10 cellular contexts compared by ENCODE assay signal in the genomic region with DNA sequence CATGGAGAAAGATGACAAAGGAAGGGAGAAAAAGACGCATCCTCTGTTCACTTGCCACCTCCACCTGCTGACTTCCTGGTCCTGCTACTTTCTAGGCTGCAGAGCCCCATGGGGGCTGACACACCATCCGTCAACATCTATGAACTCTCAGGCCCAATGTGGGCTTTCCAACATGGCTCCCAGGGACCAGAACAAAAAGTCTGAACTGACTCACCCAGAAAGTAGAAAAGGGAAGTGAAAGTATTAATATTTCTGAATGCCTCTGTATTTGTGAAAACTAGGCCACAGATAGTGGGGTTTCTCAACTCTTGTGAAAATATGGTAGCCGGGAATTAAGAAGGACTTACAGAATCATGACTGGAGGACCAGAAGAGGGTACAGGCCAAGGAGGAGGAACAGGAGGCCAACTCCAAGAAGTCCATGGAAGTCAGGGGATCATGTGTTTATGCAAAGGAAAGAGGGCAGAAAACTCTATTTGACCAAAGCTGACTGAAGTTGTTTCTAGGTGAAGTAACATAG.
A peak's percentile ranks its signal among the peaks of the same experiment; 100 is the strongest.
DNase-seq lines count a peak whose midpoint lies in the region; ATAC-seq and TF ChIP-seq lines count a peak whose summit lies in the region.
"Had no signal": no experiment of that assay in that cellular context is flagged by ENCODE, and none has a peak within 500 bp of the region (broad histone marks: within the 10 kb centered on the region; RNA-seq: fewer than 3 reads in every experiment).

No MANE protein-coding gene starts in this region.

- POLR2A ChIA-PET in activated B cell treated with CpG ODN at 0.5 μM for 24 hours (lab: Charles Lee), result interaction anchor here (0.5 to 3.5 kb wide), 13 partner anchors 9 to 178 kb away, joined by 3 to 64 read pairs (median 6); a partner anchor contains a TSS

- ATAC-seq in CD4-positive, CD25-positive, alpha-beta regulatory T cell (ENCODE audit: low read depth in 2 of 2), result peak; percentile 79
- peak; percentile 91 for ATAC-seq in HG03060 (IDR thresholded peaks at IDR 0.05; ENCODE audit: low read depth, unreplicated experiment)
- peak; percentile 97 for ATAC-seq in activated B cell treated with CpG ODN at 0.5 μM for 24 hours (ENCODE audit: low read depth)

- peaks cover under 1% of the 10 kb centered on the region for H3K36me3 Mint-ChIP-seq in CD4-positive, CD25-positive, alpha-beta regulatory T cell
- peaks cover 8% of the 10 kb centered on the region for H3K36me3 Mint-ChIP-seq in activated B cell treated with CpG ODN at 0.5 μM for 24 hours (ENCODE audit: low read depth)

- peaks cover 9% of the 10 kb centered on the region for H3K4me1 ChIP-seq in CD4-positive, CD25-positive, alpha-beta regulatory T cell (ENCODE audit: control insufficient read depth, insufficient read depth, low read length, poor library complexity, severe bottlenecking)

- DNase-seq in CD4-positive, CD25-positive, alpha-beta regulatory T cell, result peak in 1 of 3 donors; percentile 72
- DNase-seq in activated B cell treated with CpG ODN at 0.5 μM for 24 hours (peak; percentile 55), HuH-7.5 (ENCODE audit: low spot score) (no peak), cortex of kidney (lab: John Stamatoyannopoulos, UW) (no peak), KG1 (lab: John Stamatoyannopoulos, UW) (no peak), hippocampal formation (lab: John Stamatoyannopoulos, UW) (no peak)
- DNase-seq: DMS153, NCI-H345 had no signal

- H3K36me3 ChIP-seq in CD4-positive, CD25-positive, alpha-beta regulatory T cell (ENCODE audit: control insufficient read depth, insufficient read depth, low read length), result no peaks in the 10 kb centered on the region

- no peak overlapping the region for H3K27ac ChIP-seq in CD4-positive, CD25-positive, alpha-beta regulatory T cell (ENCODE audit: insufficient read depth, low read length, poor library complexity, severe bottlenecking)

- no peak overlapping the region for H3K4me3 ChIP-seq in CD4-positive, CD25-positive, alpha-beta regulatory T cell (ENCODE audit: low read depth, low read length)

- peaks cover 17 to 54% (median 35%) of the 10 kb centered on the region in 4 donors for H3K4me1 Mint-ChIP-seq in CD4-positive, CD25-positive, alpha-beta regulatory T cell
- H3K4me1 Mint-ChIP-seq in activated B cell treated with CpG ODN at 0.5 μM for 24 hours, result peaks cover 83% of the 10 kb centered on the region

- TF ChIP-seq CTCF in activated B cell treated with CpG ODN at 0.5 μM for 24 hours (IDR thresholded peaks at IDR 0.05), result no peak

- H3K9me3 Mint-ChIP-seq in CD4-positive, CD25-positive, alpha-beta regulatory T cell, result peaks cover 0 to 8% (median 2%) of the 10 kb centered on the region in 7 donors
- H3K9me3 Mint-ChIP-seq in activated B cell treated with CpG ODN at 0.5 μM for 24 hours, result no peaks in the 10 kb centered on the region

- peak overlapping the region in 2 of 4 donors; percentile 21 to 47 for H3K4me3 Mint-ChIP-seq in CD4-positive, CD25-positive, alpha-beta regulatory T cell
- H3K4me3 Mint-ChIP-seq in activated B cell treated with CpG ODN at 0.5 μM for 24 hours, result peak overlapping the region; percentile 59

- no peaks in the 10 kb centered on the region for H3K9me3 ChIP-seq in CD4-positive, CD25-positive, alpha-beta regulatory T cell (ENCODE audit: control insufficient read depth in 2 of 2, low read length in 2 of 2)

- no peaks in the 10 kb centered on the region for H3K27me3 ChIP-seq in CD4-positive, CD25-positive, alpha-beta regulatory T cell (ENCODE audit: control insufficient read depth, insufficient read depth, low read length)

- peak; percentile 62 for TF ChIP-seq POLR2A in GM19193 (IDR thresholded peaks at IDR 0.05; ENCODE audit: extremely low read depth, insufficient read depth, insufficient read length)

- no peaks in the 10 kb centered on the region for H3K27me3 Mint-ChIP-seq in CD4-positive, CD25-positive, alpha-beta regulatory T cell
- H3K27me3 Mint-ChIP-seq in activated B cell treated with CpG ODN at 0.5 μM for 24 hours, result no peaks in the 10 kb centered on the region

- intact Hi-C loops in activated B cell treated with CpG ODN at 0.5 μM for 24 hours (cut with micrococcal nuclease), result loop anchor here (1.0 to 2.0 kb wide), 4 partner anchors 13 to 141 kb away; no protein-coding TSS in a partner anchor

- H3K27ac Mint-ChIP-seq in CD4-positive, CD25-positive, alpha-beta regulatory T cell, result peak overlapping the region; percentile 48 to 93 (median 85)
- H3K27ac Mint-ChIP-seq in activated B cell treated with CpG ODN at 0.5 μM for 24 hours, result peak overlapping the region; percentile 95

- CTCF ChIA-PET in activated B cell treated with CpG ODN at 0.5 μM for 24 hours (lab: Charles Lee), result interaction anchor here (1.1 to 1.6 kb wide), 4 partner anchors 12 to 387 kb away, joined by 3 to 4 read pairs (median 3); a partner anchor contains a TSS
